ENCODE assay signal across 24 cellular contexts in the genomic region with DNA sequence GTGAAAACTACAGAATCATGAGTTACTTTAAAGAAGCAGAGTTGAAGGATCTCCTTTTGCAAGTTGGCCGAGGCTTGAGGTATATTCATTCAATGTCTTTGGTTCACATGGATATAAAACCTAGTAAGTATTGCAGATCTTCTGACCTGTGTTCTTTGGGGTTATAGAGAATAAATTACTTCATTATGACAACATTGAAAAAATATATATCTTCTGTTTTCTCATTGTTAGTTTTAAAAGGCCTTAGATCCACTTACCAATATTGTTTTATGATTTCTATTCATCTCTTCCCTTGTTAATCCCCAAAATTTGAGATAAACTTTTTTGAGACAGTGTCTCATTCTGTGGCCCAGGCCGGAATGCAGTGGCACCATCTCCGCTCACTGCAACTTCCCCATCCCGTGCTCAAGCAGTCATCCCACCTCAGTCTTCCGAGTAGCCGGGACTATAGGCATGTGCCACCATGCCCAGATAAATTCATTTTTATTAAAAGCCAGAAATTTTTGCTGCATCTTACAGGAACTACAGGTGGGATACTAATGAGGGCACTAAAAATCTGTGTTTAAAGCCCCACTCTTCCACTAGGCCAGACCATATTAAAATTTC.
"Had no signal": no experiment of that assay in that cellular context is flagged by ENCODE, and none has a peak within 500 bp of the region (broad histone marks: within the 10 kb centered on the region; RNA-seq: fewer than 3 reads in every experiment).

No MANE protein-coding gene starts in this region.

- H3K4me3 Mint-ChIP-seq: activated CD8-positive, alpha-beta T cell treated with anti-CD3 and anti-CD28 coated beads, Interleukin-2, amount 10 ng/mL, durations not matched to agents 7 days and 5 days; activated naive CD8-positive, alpha-beta T cell; activated T-helper 1 cell treated with anti-CD3 and anti-CD28 coated beads, Interleukin-12 subunit alpha, Interleukin-12 subunit beta, Interleukin-2, Interleukin-4 antibody, amounts not matched to agents 30 ng/mL and 10 ng/mL and 1 ng/mL, durations not matched to agents 14 hours and 24 hours and 36 hours; mesothelial cell of epicardium; naive thymus-derived CD8-positive, alpha-beta T cell; type B pancreatic cell had no signal

- H3K27me3 ChIP-seq: colonic mucosa, esophagus squamous epithelium, gastroesophageal sphincter, spleen, vagina had no signal

- H3K9me3 ChIP-seq: colonic mucosa, esophagus squamous epithelium, gastroesophageal sphincter, prostate gland, spleen, thoracic aorta, vagina had no signal

- H3K4me3 ChIP-seq: colonic mucosa, esophagus squamous epithelium, gastroesophageal sphincter, prostate gland, spleen, thoracic aorta, vagina had no signal

- H3K27me3 Mint-ChIP-seq: type B pancreatic cell had no signal

- H3K9me3 Mint-ChIP-seq: activated T-helper 1 cell treated with anti-CD3 and anti-CD28 coated beads, Interleukin-12 subunit alpha, Interleukin-12 subunit beta, Interleukin-2, Interleukin-4 antibody, amounts not matched to agents 30 ng/mL and 10 ng/mL and 1 ng/mL, durations not matched to agents 14 hours and 24 hours and 36 hours; mesothelial cell of epicardium; naive thymus-derived CD8-positive, alpha-beta T cell; type B pancreatic cell had no signal

- H3K36me3 ChIP-seq: colonic mucosa, prostate gland had no signal

- ATAC-seq: activated CD8-positive, alpha-beta T cell treated with anti-CD3 and anti-CD28 coated beads, Interleukin-2, amount 10 ng/mL, durations not matched to agents 7 days and 5 days; gastroesophageal sphincter; left ventricle myocardium superior; naive thymus-derived CD8-positive, alpha-beta T cell had no signal

- H3K27ac ChIP-seq: colonic mucosa, esophagus squamous epithelium, gastroesophageal sphincter, prostate gland, spleen, thoracic aorta, vagina had no signal

- H3K4me1 ChIP-seq: colonic mucosa, prostate gland had no signal

- H3K27ac Mint-ChIP-seq: activated CD8-positive, alpha-beta T cell treated with anti-CD3 and anti-CD28 coated beads, Interleukin-2, amount 10 ng/mL, durations not matched to agents 7 days and 5 days; activated naive CD8-positive, alpha-beta T cell; activated T-helper 1 cell treated with anti-CD3 and anti-CD28 coated beads, Interleukin-12 subunit alpha, Interleukin-12 subunit beta, Interleukin-2, Interleukin-4 antibody, amounts not matched to agents 30 ng/mL and 10 ng/mL and 1 ng/mL, durations not matched to agents 14 hours and 24 hours and 36 hours; naive thymus-derived CD8-positive, alpha-beta T cell; type B pancreatic cell had no signal

- H3K36me3 Mint-ChIP-seq: naive thymus-derived CD8-positive, alpha-beta T cell had no signal

- DNase-seq: activated CD4-positive, alpha-beta T cell treated with anti-CD3 and anti-CD28 coated beads for 48 hours; activated CD4-positive, CD25-positive, alpha-beta regulatory T cell; activated CD8-positive, alpha-beta T cell treated with anti-CD3 and anti-CD28 coated beads, Interleukin-2, amount 10 ng/mL, durations not matched to agents 7 days and 5 days; activated gamma-delta T cell treated with Interleukin-2 at 50 U/mL for 16 hours; central memory CD4-positive, alpha-beta T cell; colonic mucosa; esophagus squamous epithelium; head of caudate nucleus; hypothalamus; left ventricle myocardium superior; mammary epithelial cell; naive thymus-derived CD8-positive, alpha-beta T cell; spleen; stimulated activated CD4-positive, alpha-beta T cell treated with anti-CD3 and anti-CD28 coated beads, Interleukin-4, amount 100 ng/mL, for 1 hour; stimulated activated naive CD4-positive, alpha-beta T cell; T1000 had no signal
